10 cellular contexts compared by ENCODE assay signal in genomic region chr13:114319441-114319871, GRCh38. TPM values are rescaled to one million over a fixed set of nuclear protein-coding genes. Genes with fewer than 3 reads are reported as not detected.
DNase-seq lines count a peak whose midpoint lies in the region; FAIRE-seq and TF ChIP-seq lines count a peak whose summit lies in the region.
"Had no signal": no experiment of that assay in that cellular context is flagged by ENCODE, and none has a peak within 500 bp of the region (broad histone marks: within the 10 kb centered on the region; RNA-seq: fewer than 3 reads in every experiment).

No MANE protein-coding gene starts in this region.

- H3K27me3 Mint-ChIP-seq in astrocyte (ENCODE audit: low read depth, unreplicated experiment): no peaks in the 10 kb centered on the region
- H3K27me3 Mint-ChIP-seq in mesothelial cell of epicardium (ENCODE audit: low read depth): no peaks in the 10 kb centered on the region

- no peak overlapping the region for H2AFZ ChIP-seq in astrocyte (ENCODE audit: low read depth, low read length)

- H3K4me3 ChIP-seq in BJ (ENCODE audit: low read depth, low read length) (no peak overlapping the region), astrocyte (ENCODE audit: insufficient read depth, low read depth, low read length) (no peak overlapping the region)

- H3K4me1 Mint-ChIP-seq in astrocyte (ENCODE audit: low read depth, unreplicated experiment): peaks cover 24% of the 10 kb centered on the region
- H3K4me1 Mint-ChIP-seq in mesothelial cell of epicardium: peaks cover 32% of the 10 kb centered on the region

- no peak for TF ChIP-seq CTCF in BJ (IDR thresholded peaks at IDR 0.05; ENCODE audit: insufficient read depth, low read depth, low read length)
- no peak for TF ChIP-seq CTCF in astrocyte (IDR thresholded peaks at IDR 0.05; ENCODE audit: insufficient read depth, low read depth, low read length)
- TF ChIP-seq CTCF in mesothelial cell of epicardium (IDR thresholded peaks at IDR 0.05; ENCODE audit: unreplicated experiment): no peak

- DNase-seq in BJ (ENCODE audit: low read depth) (peak; percentile 86), HCEC 1CT (peak; percentile 95), astrocyte (ENCODE audit: low read depth) (peak; percentile 85), mesothelial cell of epicardium (ENCODE audit: low spot score in 2 of 2, unreplicated experiment in 2 of 2) (no peak), activated gamma-delta T cell treated with Interleukin-2 at 50 U/mL for 16 hours (no peak), middle frontal gyrus (ENCODE audit: extremely low spot score, low spot score) (no peak), ecto neural progenitor cell (ENCODE audit: low spot score) (no peak)
- DNase-seq in stimulated activated CD4-positive, alpha-beta T cell treated with anti-CD3 and anti-CD28 coated beads, Interleukin-2, amount 100 ng/mL, for 48 hours: no peak
- DNase-seq: NCI-H345, SHP77 treated with DMSO at 0.1 percent for 48 hours had no signal

- no peaks in the 10 kb centered on the region for H3K9me3 ChIP-seq in astrocyte (ENCODE audit: insufficient read depth, low read depth, low read length)

- peak overlapping the region; percentile 28 for H3K27ac ChIP-seq in astrocyte (ENCODE audit: low read depth, low read length)

- peak; percentile 70 for FAIRE-seq in astrocyte (lab: Jason Lieb, UNC)

- peak overlapping the region; percentile 66 for H3K4me2 ChIP-seq in astrocyte (ENCODE audit: low read length)

- H4K20me1 ChIP-seq in astrocyte (ENCODE audit: insufficient read depth, low read length): peaks cover 65% of the 10 kb centered on the region

- peaks cover 96% of the 10 kb centered on the region for H3K79me2 ChIP-seq in astrocyte (ENCODE audit: insufficient read depth, low read length)

- H3K9me3 Mint-ChIP-seq in astrocyte (ENCODE audit: unreplicated experiment) (peaks cover 7% of the 10 kb centered on the region), mesothelial cell of epicardium (no peaks in the 10 kb centered on the region)

- CTCF ChIA-PET in BJ (lab: Yijun Ruan, JAX): interaction anchor here (1.7 kb wide), 1 partner anchor 20 kb away, joined by 6 read pairs; no protein-coding TSS in a partner anchor

- H3K27ac Mint-ChIP-seq in astrocyte (ENCODE audit: unreplicated experiment) (peak overlapping the region; percentile 43), mesothelial cell of epicardium (peak overlapping the region; percentile 52)

- H3K27me3 ChIP-seq in BJ (ENCODE audit: control insufficient read depth, insufficient read depth, low read length) (no peaks in the 10 kb centered on the region), astrocyte (ENCODE audit: insufficient read depth, low read length) (no peaks in the 10 kb centered on the region)

- peaks cover 28% of the 10 kb centered on the region for H3K4me1 ChIP-seq in astrocyte (ENCODE audit: insufficient read depth, low read length)

- H3K9ac ChIP-seq in astrocyte (ENCODE audit: low read length): peak overlapping the region; percentile 15

- H3K36me3 ChIP-seq in BJ (ENCODE audit: control insufficient read depth, insufficient read depth, low read length) (peaks cover 8% of the 10 kb centered on the region), astrocyte (ENCODE audit: insufficient read depth, low read length) (peaks cover 33% of the 10 kb centered on the region)

- POLR2A ChIA-PET in BJ (lab: Charles Lee): no interaction called here

- H3K36me3 Mint-ChIP-seq in astrocyte (ENCODE audit: low read depth, unreplicated experiment): peaks cover 36% of the 10 kb centered on the region
- H3K36me3 Mint-ChIP-seq in mesothelial cell of epicardium: peaks cover 39% of the 10 kb centered on the region

- peak overlapping the region; percentile 51 for H3K4me3 Mint-ChIP-seq in astrocyte (ENCODE audit: unreplicated experiment)
- no peak overlapping the region for H3K4me3 Mint-ChIP-seq in mesothelial cell of epicardium

RNA-seq across cellular contexts. Expression of gene CHAMP1, which starts 5.2 kb away (rescaled TPM):
- polyA plus RNA-seq in BJ (2011; rRNA removed): 24.8 and 31.2 TPM in 2 replicates
- 6.6 and 7.9 TPM in 2 replicates for polyA minus RNA-seq in BJ (2011; rRNA and poly(A)+ RNA removed)
- 23.9 and 26.8 TPM in 2 replicates for total RNA-seq in astrocyte
- 27.9 to 29.3 TPM (median 28.3 TPM) in 3 replicates for total RNA-seq in mesothelial cell of epicardium

RNA-seq across cellular contexts. Expression of gene UPF3A, which starts 38.1 kb away (rescaled TPM):
- polyA plus RNA-seq in BJ (2011; rRNA removed): 43.9 and 54.9 TPM in 2 replicates
- 10.7 and 12.1 TPM in 2 replicates for polyA minus RNA-seq in BJ (2011; rRNA and poly(A)+ RNA removed)
- total RNA-seq in astrocyte (37.5 and 44.8 TPM in 2 replicates), mesothelial cell of epicardium (112 to 123 TPM (median 117 TPM) in 3 replicates)

Comparison
In these comparisons a context has a peak if more than half of its experiments do, and no peak if none do; other contexts are left out.
1. DNase-seq: peak in BJ (single experiment), HCEC 1CT (single experiment) and astrocyte (single experiment); none in mesothelial cell of epicardium (0 of 2), activated gamma-delta T cell treated with Interleukin-2 at 50 U/mL for 16 hours (single experiment), middle frontal gyrus (single experiment), stimulated activated CD4-positive, alpha-beta T cell treated with anti-CD3 and anti-CD28 coated beads, Interleukin-2, amount 100 ng/mL, for 48 hours (0 of 2) and ecto neural progenitor cell (single experiment).